Comparison of ENCODE assay signal across 34 cellular contexts in the genomic region with DNA sequence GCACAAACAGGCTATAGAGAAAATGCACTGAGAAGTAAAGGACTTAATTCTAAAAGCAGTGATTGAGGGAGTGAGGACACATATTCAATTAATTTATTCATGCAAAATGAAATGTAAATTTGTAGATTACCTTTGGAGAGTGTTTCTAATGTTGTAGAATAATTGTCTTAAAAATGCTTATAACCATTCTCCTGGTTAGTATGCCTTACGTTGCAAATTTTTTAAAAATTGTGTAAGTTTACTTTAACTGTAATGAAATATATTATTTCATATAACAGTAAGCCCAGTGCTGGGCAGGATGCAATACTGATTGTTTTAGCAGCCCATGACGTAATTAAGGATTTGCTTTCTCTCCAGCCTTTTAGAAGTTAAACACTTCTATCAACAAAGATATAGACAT. TPM values are rescaled to one million over a fixed set of nuclear protein-coding genes. Genes with fewer than 3 reads are reported as not detected.
"Had no signal": no experiment of that assay in that cellular context is flagged by ENCODE, and none has a peak within 500 bp of the region (broad histone marks: within the 10 kb centered on the region; RNA-seq: fewer than 3 reads in every experiment).

No MANE protein-coding gene starts in this region.

- H3K4me3 ChIP-seq: colonic mucosa, esophagus squamous epithelium, gastrocnemius medialis, heart right ventricle, left lung, lung had no signal

- DNase-seq: colonic mucosa; cortex of kidney; effector CD8-positive, alpha-beta T cell; effector memory CD8-positive, alpha-beta T cell; endodermal cell; erythroblast; esophagus squamous epithelium; foreskin fibroblast; foreskin melanocyte; gastrocnemius medialis; glutamatergic neuron; head of caudate nucleus; heart right ventricle; hippocampal formation; left cardiac atrium; left lung; left ventricle myocardium superior; mammary epithelial cell; mesendoderm; midbrain had no signal

- H3K4me3 Mint-ChIP-seq: dendritic cell treated with granulocyte-macrophage colony-stimulating factor and Interleukin-4, amounts not matched to agents 40 ng/mL and 50 ng/mL, for 4 days; effector memory CD8-positive, alpha-beta T cell; endodermal cell; memory B cell had no signal

- H3K27ac ChIP-seq: colonic mucosa, epithelial cell of prostate, esophagus squamous epithelium, gastrocnemius medialis, heart right ventricle, left lung had no signal

- H3K9me3 ChIP-seq: colonic mucosa, esophagus squamous epithelium, gastrocnemius medialis, heart right ventricle, left lung had no signal

- H3K27me3 Mint-ChIP-seq: dendritic cell treated with granulocyte-macrophage colony-stimulating factor and Interleukin-4, amounts not matched to agents 40 ng/mL and 50 ng/mL, for 4 days; effector memory CD8-positive, alpha-beta T cell had no signal

- H3K27ac Mint-ChIP-seq: dendritic cell treated with granulocyte-macrophage colony-stimulating factor and Interleukin-4, amounts not matched to agents 40 ng/mL and 50 ng/mL, for 4 days; effector memory CD8-positive, alpha-beta T cell; endodermal cell; memory B cell had no signal

- ATAC-seq: effector memory CD8-positive, alpha-beta T cell; esophagus mucosa; gastrocnemius medialis; heart right ventricle; left cardiac atrium; left lung; left ventricle myocardium superior had no signal

- H3K27me3 ChIP-seq: colonic mucosa, esophagus squamous epithelium, gastrocnemius medialis, heart right ventricle, left lung had no signal

- H3K36me3 Mint-ChIP-seq: memory B cell had no signal

- FAIRE-seq: endometrium, islet of Langerhans, keratinocyte had no signal

- H3K4me1 Mint-ChIP-seq: memory B cell had no signal

- H3K9me3 Mint-ChIP-seq: dendritic cell treated with granulocyte-macrophage colony-stimulating factor and Interleukin-4, amounts not matched to agents 40 ng/mL and 50 ng/mL, for 4 days; endodermal cell had no signal

- H3K4me1 ChIP-seq: colonic mucosa, esophagus squamous epithelium, gastrocnemius medialis, heart right ventricle, left lung had no signal

- H3K36me3 ChIP-seq: colonic mucosa, esophagus squamous epithelium, gastrocnemius medialis, heart right ventricle, left lung had no signal

RNA-seq across cellular contexts. Expression of gene OR52E1, which starts 26.6 kb away (rescaled TPM):
- total RNA-seq: colonic mucosa, dermis microvascular lymphatic vessel endothelial cell, endodermal cell, esophagus mucosa, esophagus squamous epithelium, gastrocnemius medialis, glomerular endothelial cell, heart right ventricle, kidney epithelial cell, left cardiac atrium, left lung, left ventricle myocardium superior, lower leg skin, lung, mammary epithelial cell, mononuclear cell, mucosa of gallbladder had no signal
- polyA plus RNA-seq: heart right ventricle, keratinocyte, lung, mammary epithelial cell had no signal

RNA-seq across cellular contexts. Expression of gene OR52E2, which starts 36.6 kb away (rescaled TPM):
- total RNA-seq: colonic mucosa, dermis microvascular lymphatic vessel endothelial cell, endodermal cell, esophagus mucosa, esophagus squamous epithelium, gastrocnemius medialis, glomerular endothelial cell, heart right ventricle, kidney epithelial cell, left cardiac atrium, left lung, left ventricle myocardium superior, lung, mammary epithelial cell, mononuclear cell, mucosa of gallbladder had no signal
- polyA plus RNA-seq: heart right ventricle, keratinocyte, lung, mammary epithelial cell had no signal

RNA-seq across cellular contexts. Expression of gene OR52A5, which starts 42.1 kb away (rescaled TPM):
- total RNA-seq: colonic mucosa, dermis microvascular lymphatic vessel endothelial cell, esophagus mucosa, esophagus squamous epithelium, gastrocnemius medialis, glomerular endothelial cell, heart right ventricle, kidney epithelial cell, left cardiac atrium, left lung, left ventricle myocardium superior, lower leg skin, lung, mammary epithelial cell, mononuclear cell, mucosa of gallbladder had no signal
- polyA plus RNA-seq: heart right ventricle, keratinocyte, lung, mammary epithelial cell had no signal

RNA-seq across cellular contexts. Expression of gene OR52J3, which starts 49.7 kb away (rescaled TPM):
- total RNA-seq: colonic mucosa, dermis microvascular lymphatic vessel endothelial cell, endodermal cell, esophagus mucosa, esophagus squamous epithelium, gastrocnemius medialis, glomerular endothelial cell, heart right ventricle, kidney epithelial cell, left cardiac atrium, left lung, left ventricle myocardium superior, lower leg skin, lung, mammary epithelial cell, mononuclear cell, mucosa of gallbladder had no signal
- polyA plus RNA-seq: heart right ventricle, keratinocyte, lung, mammary epithelial cell had no signal

RNA-seq across cellular contexts. Expression of gene OR52A1, which starts 58.5 kb away (rescaled TPM):
- total RNA-seq: colonic mucosa, dermis microvascular lymphatic vessel endothelial cell, esophagus mucosa, esophagus squamous epithelium, gastrocnemius medialis, glomerular endothelial cell, heart right ventricle, kidney epithelial cell, left cardiac atrium, left lung, left ventricle myocardium superior, lower leg skin, lung, mammary epithelial cell, mononuclear cell, mucosa of gallbladder had no signal
- polyA plus RNA-seq: heart right ventricle, keratinocyte, lung, mammary epithelial cell had no signal
